ENCODE assay signal across 22 cellular contexts in genomic region chr10:100869399-100869798, GRCh38.
"Had no signal": no experiment of that assay in that cellular context is flagged by ENCODE, and none has a peak within 500 bp of the region (broad histone marks: within the 10 kb centered on the region; RNA-seq: fewer than 3 reads in every experiment).

No MANE protein-coding gene starts in this region.

- DNase-seq: colonic mucosa; cortex of kidney; effector CD8-positive, alpha-beta T cell; effector memory CD8-positive, alpha-beta T cell; endodermal cell; erythroblast; esophagus squamous epithelium; foreskin fibroblast; foreskin melanocyte; gastrocnemius medialis; glutamatergic neuron; head of caudate nucleus; heart right ventricle; hippocampal formation; left cardiac atrium; left lung; left ventricle myocardium superior; lower lobe of right lung; mesenchymal stem cell; midbrain had no signal

- H3K9me3 ChIP-seq: colonic mucosa, esophagus squamous epithelium, gastrocnemius medialis, heart right ventricle, left lung, lower lobe of right lung had no signal

- H3K27ac ChIP-seq: colonic mucosa, epithelial cell of prostate, esophagus squamous epithelium, gastrocnemius medialis, heart right ventricle, left lung, lower lobe of right lung had no signal

- ATAC-seq: effector memory CD8-positive, alpha-beta T cell; esophagus mucosa; gastrocnemius medialis; heart right ventricle; left cardiac atrium; left lung; left ventricle myocardium superior; lower lobe of right lung had no signal

- H3K36me3 ChIP-seq: colonic mucosa, esophagus squamous epithelium, gastrocnemius medialis, heart right ventricle, left lung, lower lobe of right lung had no signal

- H3K4me3 ChIP-seq: colonic mucosa, esophagus squamous epithelium, gastrocnemius medialis, heart right ventricle, left lung, lower lobe of right lung had no signal

- H3K27me3 ChIP-seq: colonic mucosa had no signal

- H3K4me1 ChIP-seq: colonic mucosa, gastrocnemius medialis, heart right ventricle, left lung, lower lobe of right lung had no signal
